In genomic region chr15:88894348-88894818, GRCh38 we compare ENCODE assay signal across 8 cellular contexts. TPM values are rescaled to one million over a fixed set of nuclear protein-coding genes. Genes with fewer than 3 reads are reported as not detected.
A peak's percentile ranks its signal among the peaks of the same experiment; 100 is the strongest.
DNase-seq lines count a peak whose midpoint lies in the region; ATAC-seq and TF ChIP-seq lines count a peak whose summit lies in the region.

No MANE protein-coding gene starts in this region.

- peak; percentile 63 to 93 for DNase-seq in NCI-H526 (lab: John Stamatoyannopoulos, UW)
- peak; percentile 89 for DNase-seq in activated T-cell treated with anti-CD3 and anti-CD28 coated beads, Interleukin-2, amount 50 U/mL, for 4 hours
- no peak for DNase-seq in fibroblast of the aortic adventitia (ENCODE audit: low read depth)
- DNase-seq in aorta: peak; percentile 77 to 94
- DNase-seq in cortex of kidney (lab: John Stamatoyannopoulos, UW): no peak

- H3K36me3 ChIP-seq in BLaER1 treated with 17β-estradiol and CSF1 and Interleukin-3, amounts not matched to agents 10 nM and 100 nM: peaks cover 0 to 3% (median 0%) of the 10 kb centered on the region in 11 experiments; a peak in 2 of 22 replicates
- H3K36me3 ChIP-seq in rectal smooth muscle tissue (ENCODE audit: control insufficient read depth, insufficient read depth, low read length) (no peaks in the 10 kb centered on the region), aorta (ENCODE audit: control insufficient read depth in 1 of 2, insufficient read depth in 2 of 2, low read length in 1 of 2) (peaks cover 3% of the 10 kb centered on the region in 2 donors)

- H3K27ac ChIP-seq in BLaER1 treated with 17β-estradiol and CSF1 and Interleukin-3, amounts not matched to agents 10 nM and 100 nM: no peak overlapping the region
- no peak overlapping the region for H3K27ac ChIP-seq in rectal smooth muscle tissue (ENCODE audit: low read depth, low read length)
- no peak overlapping the region for H3K27ac ChIP-seq in aorta (ENCODE audit: low read depth in 1 of 2, low read length in 2 of 2)

- H3K4me2 ChIP-seq in BLaER1 treated with 17β-estradiol and CSF1 and Interleukin-3, amounts not matched to agents 10 nM and 100 nM: peak overlapping the region in 10 of 11 experiments; percentile 80 to 98 (median 88); a peak in 13 of 22 replicates

- no peaks in the 10 kb centered on the region for H3K9me3 ChIP-seq in BLaER1 treated with 17β-estradiol and CSF1 and Interleukin-3, amounts not matched to agents 10 nM and 100 nM (replicated peaks in 1 of 11)
- H3K9me3 ChIP-seq in aorta (ENCODE audit: control insufficient read depth, low read length): no peaks in the 10 kb centered on the region

- H3K4me3 Mint-ChIP-seq in activated T-cell treated with anti-CD3 and anti-CD28 coated beads, Interleukin-2, amount 50 U/mL, for 4 hours: peak overlapping the region; percentile 87

- intact Hi-C loops in aorta (cut with DNase I): loop anchor here in 1 of 2 donors (2.0 kb wide), 1 partner anchor 282 kb away; no protein-coding TSS in a partner anchor

- TF ChIP-seq CTCF in fibroblast of the aortic adventitia (IDR thresholded peaks at IDR 0.05; ENCODE audit: insufficient read depth, low read length): peak; percentile 53

- no peaks in the 10 kb centered on the region for H3K9me3 Mint-ChIP-seq in activated T-cell treated with anti-CD3 and anti-CD28 coated beads, Interleukin-2, amount 50 U/mL, for 4 hours

- H3K4me1 ChIP-seq in BLaER1 treated with 17β-estradiol and CSF1 and Interleukin-3, amounts not matched to agents 10 nM and 100 nM: peaks cover 22 to 36% (median 31%) of the 10 kb centered on the region in 10 experiments
- H3K4me1 ChIP-seq in rectal smooth muscle tissue (ENCODE audit: control insufficient read depth, insufficient read depth, low read length): peaks cover 9% of the 10 kb centered on the region
- H3K4me1 ChIP-seq in aorta (ENCODE audit: control insufficient read depth in 1 of 2, insufficient read depth in 2 of 2, low read length in 2 of 2): peaks cover 0 to 2% of the 10 kb centered on the region in 2 donors

- H3K36me3 Mint-ChIP-seq in activated T-cell treated with anti-CD3 and anti-CD28 coated beads, Interleukin-2, amount 50 U/mL, for 4 hours (ENCODE audit: insufficient read depth): peaks cover 8% of the 10 kb centered on the region

- H4K20me1 ChIP-seq in BLaER1 treated with 17β-estradiol and CSF1 and Interleukin-3, amounts not matched to agents 10 nM and 100 nM: peaks cover 0 to 37% (median 28%) of the 10 kb centered on the region in 11 experiments; a peak in 14 of 22 replicates

- 0 out of 22 replicates have a peak overlapping the region, but pooled peaks of 1 of the 11 experiments have one; percentile 49 for H3K9ac ChIP-seq in BLaER1 treated with 17β-estradiol and CSF1 and Interleukin-3, amounts not matched to agents 10 nM and 100 nM
- H3K9ac ChIP-seq in rectal smooth muscle tissue (ENCODE audit: low read length): no peak overlapping the region

- H3K27me3 ChIP-seq in BLaER1 treated with 17β-estradiol and CSF1 and Interleukin-3, amounts not matched to agents 10 nM and 100 nM: peaks cover 38 to 48% (median 42%) of the 10 kb centered on the region in 11 experiments
- H3K27me3 ChIP-seq in rectal smooth muscle tissue (ENCODE audit: control insufficient read depth, insufficient read depth, low read length): peaks cover 11% of the 10 kb centered on the region
- H3K27me3 ChIP-seq in aorta (ENCODE audit: control insufficient read depth in 1 of 2, insufficient read depth in 2 of 2, low read length in 1 of 2): no peaks in the 10 kb centered on the region

- WGBS in aorta, 2 donors: 2% methylated on average over 22 to 23 of the region's 23 CpGs

- H3K4me3 ChIP-seq in BLaER1 treated with 17β-estradiol and CSF1 and Interleukin-3, amounts not matched to agents 10 nM and 100 nM: peak overlapping the region in 6 of 10 experiments; percentile 51 to 70 (median 57); a peak in 11 of 20 replicates
- peak overlapping the region; percentile 71 for H3K4me3 ChIP-seq in fibroblast of the aortic adventitia (ENCODE audit: low read depth, low read length)
- peak overlapping the region; percentile 30 for H3K4me3 ChIP-seq in rectal smooth muscle tissue (ENCODE audit: low read length)
- H3K4me3 ChIP-seq in aorta (ENCODE audit: low read length in 2 of 2): peak overlapping the region; percentile 67 to 90

- H3K4me1 Mint-ChIP-seq in activated T-cell treated with anti-CD3 and anti-CD28 coated beads, Interleukin-2, amount 50 U/mL, for 4 hours (ENCODE audit: low read depth): peaks cover 31% of the 10 kb centered on the region

- no peaks in the 10 kb centered on the region for H3K27me3 Mint-ChIP-seq in activated T-cell treated with anti-CD3 and anti-CD28 coated beads, Interleukin-2, amount 50 U/mL, for 4 hours (ENCODE audit: low read depth)

- ATAC-seq in GM21619 (IDR thresholded peaks at IDR 0.05; ENCODE audit: unreplicated experiment) (peak; percentile 65), aorta (ENCODE audit: low FRiP score) (peak; percentile 49)
- ATAC-seq in activated T-cell treated with anti-CD3 and anti-CD28 coated beads, Interleukin-2, amount 50 U/mL, for 4 hours: peak; percentile 60 to 65

RNA-seq across cellular contexts. Expression of gene HAPLN3, which starts 1.0 kb away (rescaled TPM):
- 10 to 100 TPM; 67.4 to 87.5 (median 79.8) TPM for total RNA-seq in activated T-cell treated with anti-CD3 and anti-CD28 coated beads, Interleukin-2, amount 50 U/mL, for 4 hours
- total RNA-seq in fibroblast of the aortic adventitia (ENCODE audit: low replicate concordance): 2.8 and 14.6 TPM in 2 replicates
- 10 to 100 TPM; 79.9 to 82.3 TPM for total RNA-seq in aorta
- 10 to 100 TPM; 14.4 to 99.4 TPM for polyA plus RNA-seq in aorta

RNA-seq across cellular contexts. Expression of gene MFGE8, which starts 18.8 kb away (rescaled TPM):
- 1 to 10 TPM; 4.7 to 5.7 (median 5.1) TPM for total RNA-seq in activated T-cell treated with anti-CD3 and anti-CD28 coated beads, Interleukin-2, amount 50 U/mL, for 4 hours
- total RNA-seq in fibroblast of the aortic adventitia (ENCODE audit: low replicate concordance): 59.5 and 217 TPM in 2 replicates
- 1,000 to 10,000 TPM; 1,647 to 2,143 TPM for total RNA-seq in aorta
- polyA plus RNA-seq in aorta: 1,000 to 10,000 TPM; 1,008 to 2,529 TPM

Comparison
In these comparisons a context has a peak if more than half of its experiments do, and no peak if none do; other contexts are left out.
1. DNase-seq: peak in NCI-H526 (2 of 2), activated T-cell treated with anti-CD3 and anti-CD28 coated beads, Interleukin-2, amount 50 U/mL, for 4 hours (single experiment) and aorta (2 of 2); none in fibroblast of the aortic adventitia (single experiment) and cortex of kidney (single experiment).
2. Peak in every context shown above with its lines, with median percentiles within 50 percentile points of each other: H3K4me3 ChIP-seq and ATAC-seq.